23 cellular contexts compared by ENCODE assay signal in the genomic region with DNA sequence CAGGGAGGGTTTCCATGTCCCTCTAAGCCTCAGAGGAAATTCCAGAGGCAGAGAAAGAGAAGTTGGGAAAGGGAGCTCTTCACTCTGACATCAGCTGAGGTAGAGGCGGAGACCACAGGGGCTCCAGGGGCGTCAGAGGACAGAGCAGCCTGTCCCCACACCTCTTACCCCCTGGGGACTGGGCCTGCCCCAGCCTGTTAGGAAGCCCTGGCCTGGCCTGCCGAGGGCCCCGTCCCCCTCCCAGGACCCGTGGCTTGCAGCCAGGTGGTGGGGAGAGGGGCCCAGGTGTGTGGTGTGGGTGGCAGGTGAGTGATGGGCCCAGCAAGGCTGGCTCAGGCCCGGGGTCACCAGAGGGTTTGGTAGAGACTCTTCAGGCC. TPM values are rescaled to one million over a fixed set of nuclear protein-coding genes. Genes with fewer than 3 reads are reported as not detected.
"Had no signal": no experiment of that assay in that cellular context is flagged by ENCODE, and none has a peak within 500 bp of the region (broad histone marks: within the 10 kb centered on the region; RNA-seq: fewer than 3 reads in every experiment).

No MANE protein-coding gene starts in this region.

RNA-seq across cellular contexts. Expression of a gene that starts 2.2 kb away (rescaled TPM):
- total RNA-seq: activated CD4-positive, alpha-beta memory T cell treated with anti-CD3 and anti-CD28 coated beads for 36 hours; activated CD4-positive, alpha-beta T cell treated with anti-CD3 and anti-CD28 coated beads for 36 hours; activated CD4-positive, alpha-beta T cell treated with anti-CD3 and anti-CD28 coated beads, Interleukin-2, amount 10 ng/mL, durations not matched to agents 24 days and 14 days; activated CD8-positive, alpha-beta memory T cell treated with anti-CD3 and anti-CD28 coated beads for 36 hours; activated CD8-positive, alpha-beta memory T cell treated with anti-CD3 and anti-CD28 coated beads, Interleukin-2, amount 10 ng/mL, durations not matched to agents 7 days and 5 days; activated naive CD4-positive, alpha-beta T cell treated with anti-CD3 and anti-CD28 coated beads for 36 hours; activated naive CD8-positive, alpha-beta T cell treated with anti-CD3 and anti-CD28 coated beads for 36 hours; activated T-helper 1 cell treated with anti-CD3 and anti-CD28 coated beads, Interleukin-12 subunit alpha, Interleukin-12 subunit beta, Interleukin-2, Interleukin-4 antibody, amounts not matched to agents 30 ng/mL and 10 ng/mL and 1 ng/mL, durations not matched to agents 14 hours and 24 hours and 36 hours; activated T-helper 2 cell treated with anti-CD3 and anti-CD28 coated beads, Interferon-gamma antibody, Interleukin-2, Interleukin-4, amounts not matched to agents 10 μg/mL and 5 μg/mL and 100 μg/mL, durations not matched to agents 14 hours and 24 hours and 36 hours; adrenal gland; aorta; chondrocyte; dermis microvascular lymphatic vessel endothelial cell; endodermal cell; epithelial cell of proximal tubule; fibroblast of lung; fibroblast of villous mesenchyme; glomerular endothelial cell; T-helper 17 cell had no signal
- polyA plus RNA-seq: fibroblast of lung had no signal

RNA-seq across cellular contexts. Expression of a gene that starts 9.5 kb away (rescaled TPM):
- total RNA-seq: activated CD4-positive, alpha-beta memory T cell treated with anti-CD3 and anti-CD28 coated beads for 36 hours; activated CD4-positive, alpha-beta T cell treated with anti-CD3 and anti-CD28 coated beads for 36 hours; activated CD4-positive, alpha-beta T cell treated with anti-CD3 and anti-CD28 coated beads, Interleukin-2, amount 10 ng/mL, durations not matched to agents 24 days and 14 days; activated CD8-positive, alpha-beta memory T cell treated with anti-CD3 and anti-CD28 coated beads for 36 hours; activated CD8-positive, alpha-beta memory T cell treated with anti-CD3 and anti-CD28 coated beads, Interleukin-2, amount 10 ng/mL, durations not matched to agents 7 days and 5 days; activated CD8-positive, alpha-beta T cell treated with anti-CD3 and anti-CD28 coated beads, Interleukin-2, amount 10 ng/mL, durations not matched to agents 7 days and 5 days; activated naive CD4-positive, alpha-beta T cell treated with anti-CD3 and anti-CD28 coated beads for 36 hours; activated naive CD8-positive, alpha-beta T cell treated with anti-CD3 and anti-CD28 coated beads for 36 hours; activated T-helper 1 cell treated with anti-CD3 and anti-CD28 coated beads, Interleukin-12 subunit alpha, Interleukin-12 subunit beta, Interleukin-2, Interleukin-4 antibody, amounts not matched to agents 30 ng/mL and 10 ng/mL and 1 ng/mL, durations not matched to agents 14 hours and 24 hours and 36 hours; activated T-helper 2 cell treated with anti-CD3 and anti-CD28 coated beads, Interferon-gamma antibody, Interleukin-2, Interleukin-4, amounts not matched to agents 10 μg/mL and 5 μg/mL and 100 μg/mL, durations not matched to agents 14 hours and 24 hours and 36 hours; aorta; chondrocyte; dermis microvascular lymphatic vessel endothelial cell; fibroblast of lung; glomerular endothelial cell had no signal
- polyA plus RNA-seq: fibroblast of lung had no signal

RNA-seq across cellular contexts. Expression of a gene that starts 28.6 kb away (rescaled TPM):
- total RNA-seq: activated CD4-positive, alpha-beta T cell treated with anti-CD3 and anti-CD28 coated beads, Interleukin-2, amount 10 ng/mL, durations not matched to agents 24 days and 14 days; activated CD8-positive, alpha-beta memory T cell treated with anti-CD3 and anti-CD28 coated beads for 36 hours; activated CD8-positive, alpha-beta memory T cell treated with anti-CD3 and anti-CD28 coated beads, Interleukin-2, amount 10 ng/mL, durations not matched to agents 7 days and 5 days; activated CD8-positive, alpha-beta T cell treated with anti-CD3 and anti-CD28 coated beads, Interleukin-2, amount 10 ng/mL, durations not matched to agents 7 days and 5 days; activated naive CD8-positive, alpha-beta T cell treated with anti-CD3 and anti-CD28 coated beads for 36 hours; activated T-helper 1 cell treated with anti-CD3 and anti-CD28 coated beads, Interleukin-12 subunit alpha, Interleukin-12 subunit beta, Interleukin-2, Interleukin-4 antibody, amounts not matched to agents 30 ng/mL and 10 ng/mL and 1 ng/mL, durations not matched to agents 14 hours and 24 hours and 36 hours; activated T-helper 2 cell treated with anti-CD3 and anti-CD28 coated beads, Interferon-gamma antibody, Interleukin-2, Interleukin-4, amounts not matched to agents 10 μg/mL and 5 μg/mL and 100 μg/mL, durations not matched to agents 14 hours and 24 hours and 36 hours; adrenal gland; aorta; body of pancreas; chondrocyte; dermis microvascular lymphatic vessel endothelial cell; epithelial cell of proximal tubule; esophagus muscularis mucosa; fibroblast of lung; fibroblast of villous mesenchyme; gastroesophageal sphincter; glomerular endothelial cell had no signal
- polyA plus RNA-seq: adrenal gland, aorta, fibroblast of lung had no signal

RNA-seq across cellular contexts. Expression of a gene that starts 36.9 kb away (rescaled TPM):
- total RNA-seq: activated CD8-positive, alpha-beta memory T cell treated with anti-CD3 and anti-CD28 coated beads, Interleukin-2, amount 10 ng/mL, durations not matched to agents 7 days and 5 days; activated CD8-positive, alpha-beta T cell treated with anti-CD3 and anti-CD28 coated beads, Interleukin-2, amount 10 ng/mL, durations not matched to agents 7 days and 5 days; aorta; fibroblast of villous mesenchyme; glomerular endothelial cell had no signal
